8 cellular contexts compared by ENCODE assay signal in genomic region chr2:20446917-20447436, GRCh38. TPM values are rescaled to one million over a fixed set of nuclear protein-coding genes. Genes with fewer than 3 reads are reported as not detected.
A peak's percentile ranks its signal among the peaks of the same experiment; 100 is the strongest.
DNase-seq lines count a peak whose midpoint lies in the region; ATAC-seq and TF ChIP-seq lines count a peak whose summit lies in the region.

RHOB (plus strand) TSS chr2:20447074; CDS start chr2:20447466, 392 bp downstream.

- POLR2A ChIA-PET in PC-3 (lab: Charles Lee; ENCODE audit: unreplicated experiment): interaction anchor here (0.6 to 1.7 kb wide), 23 partner anchors 9 to 395 kb away, joined by 3 to 17 read pairs (median 4); partner anchors contain the start of genes HS1BP3 and LAPTM4A

- H3K36me3 Mint-ChIP-seq in activated T-cell treated with anti-CD3 and anti-CD28 coated beads, Interleukin-2, amount 50 U/mL, for 4 hours (ENCODE audit: insufficient read depth): no peaks in the 10 kb centered on the region

- H3K27ac ChIP-seq in PC-3 (ENCODE audit: low read length): 0 out of 2 replicates have a peak within 1 kb of the TSS, but pooled peaks have one; percentile 8
- H3K27ac ChIP-seq in mucosa of rectum (ENCODE audit: low read depth in 2 of 2, low read length in 2 of 2): peak within 1 kb of the TSS; percentile 96 to 98

- peaks cover 10% of the 10 kb centered on the region for H3K4me1 Mint-ChIP-seq in activated T-cell treated with anti-CD3 and anti-CD28 coated beads, Interleukin-2, amount 50 U/mL, for 4 hours (ENCODE audit: low read depth)

- TF ChIP-seq POLR2A in erythroblast (IDR thresholded peaks at IDR 0.05; ENCODE audit: low read length): peak; percentile 96

- H3K4me2 ChIP-seq in PC-3 (ENCODE audit: low read length): peak within 1 kb of the TSS; percentile 97

- H3K4me1 ChIP-seq in PC-3 (ENCODE audit: insufficient read depth, low read length) (peaks cover 35% of the 10 kb centered on the region), mucosa of rectum (ENCODE audit: control insufficient read depth in 2 of 2, insufficient read depth in 2 of 2, low read length in 2 of 2) (peaks cover 16 to 23% of the 10 kb centered on the region in 2 donors)

- H3K9me2 ChIP-seq in PC-3 (replicated peaks; ENCODE audit: low read length): no peaks in the 10 kb centered on the region

- H4K20me1 ChIP-seq in PC-3 (ENCODE audit: low read length): peaks cover 29% of the 10 kb centered on the region

- ATAC-seq in GM21528 (IDR thresholded peaks at IDR 0.05; ENCODE audit: low FRiP score, unreplicated experiment): peak; percentile 98
- peak; percentile 88 for ATAC-seq in PC-3
- ATAC-seq in activated T-cell treated with anti-CD3 and anti-CD28 coated beads, Interleukin-2, amount 50 U/mL, for 4 hours: peak; percentile 98 to 99

- H3K27me3 ChIP-seq in PC-3 (ENCODE audit: low read length) (no peaks in the 10 kb centered on the region), mucosa of rectum (ENCODE audit: control insufficient read depth in 2 of 2, insufficient read depth in 2 of 2, low read length in 2 of 2) (no peaks in the 10 kb centered on the region)

- H3K9ac ChIP-seq in PC-3 (ENCODE audit: low read length): peak within 1 kb of the TSS; percentile 86
- peak within 1 kb of the TSS; percentile 96 to 100 for H3K9ac ChIP-seq in mucosa of rectum (ENCODE audit: low read depth in 1 of 2, low read length in 2 of 2)

- intact Hi-C loops in PC-3 (cut with micrococcal nuclease): loop anchor here (5.0 kb wide), 1 partner anchor 145 kb away; no protein-coding TSS in a partner anchor

- no peaks in the 10 kb centered on the region for H3K9me3 Mint-ChIP-seq in activated T-cell treated with anti-CD3 and anti-CD28 coated beads, Interleukin-2, amount 50 U/mL, for 4 hours

- H3K79me2 ChIP-seq in PC-3 (ENCODE audit: low read length): peaks cover 29% of the 10 kb centered on the region

- peak within 1 kb of the TSS; percentile 84 for H3K4me3 ChIP-seq in PC-3 (ENCODE audit: low read length)
- H3K4me3 ChIP-seq in mucosa of rectum (ENCODE audit: low read length in 2 of 2): peak within 1 kb of the TSS; percentile 91 to 98

- CTCF ChIA-PET in PC-3 (lab: Charles Lee): interaction anchor here (0.6 to 1.6 kb wide), 7 partner anchors 36 to 204 kb away, joined by 3 to 10 read pairs (median 3); partner anchors contain the start of gene HS1BP3

- no peak for TF ChIP-seq CTCF in PC-3 (conservative IDR thresholded peaks at IDR 0.05; ENCODE audit: low read depth, low read length)

- peak within 1 kb of the TSS; percentile 79 for H3K4me3 Mint-ChIP-seq in activated T-cell treated with anti-CD3 and anti-CD28 coated beads, Interleukin-2, amount 50 U/mL, for 4 hours

- no peaks in the 10 kb centered on the region for H3F3A ChIP-seq in PC-3 (ENCODE audit: low read length, unreplicated experiment)

- H3K36me3 ChIP-seq in PC-3 (ENCODE audit: low read depth, low read length) (no peaks in the 10 kb centered on the region), mucosa of rectum (ENCODE audit: control insufficient read depth in 2 of 2, insufficient read depth in 2 of 2, low read length in 2 of 2) (peaks cover 2 to 5% of the 10 kb centered on the region in 2 donors)

- no TSS peak for BruUV-seq in PC-3 (replicated peaks; lab: Mats Ljungman, UMichigan)

- H3K9me3 ChIP-seq in PC-3 (ENCODE audit: low read length) (no peaks in the 10 kb centered on the region), mucosa of rectum (ENCODE audit: control insufficient read depth in 2 of 2, low read length in 2 of 2) (no peaks in the 10 kb centered on the region)

- DNase-seq in DMS 273 (lab: John Stamatoyannopoulos, UW; ENCODE audit: unreplicated experiment): peak; percentile 99
- peak; percentile 98 for DNase-seq in HuH-7.5 (ENCODE audit: low spot score)
- peak; percentile 99 for DNase-seq in PC-3
- DNase-seq in activated T-cell treated with anti-CD3 and anti-CD28 coated beads, Interleukin-2, amount 50 U/mL, for 4 hours: peak; percentile 82
- DNase-seq in erythroblast (lab: John Stamatoyannopoulos, UW): peak; percentile 92 to 96
- DNase-seq in stimulated activated CD8-positive, alpha-beta memory T cell treated with anti-CD3 and anti-CD28 coated beads, Interleukin-4, amount 100 ng/mL, for 4 hours (ENCODE audit: low read depth in 2 of 2, low spot score in 1 of 2): peak; percentile 64 to 83

- H2AFZ ChIP-seq in PC-3 (ENCODE audit: low read length): peak within 1 kb of the TSS; percentile 72

- peaks cover 23% of the 10 kb centered on the region for H3K27me3 Mint-ChIP-seq in activated T-cell treated with anti-CD3 and anti-CD28 coated beads, Interleukin-2, amount 50 U/mL, for 4 hours (ENCODE audit: low read depth)

RNA-seq across cellular contexts. Expression of gene RHOB, which starts in this region (rescaled TPM):
- total RNA-seq in PC-3 (2014; rRNA removed): 88.5 and 108 TPM in 2 replicates
- 10 to 100 TPM; 14.2 to 14.6 (median 14.2) TPM for total RNA-seq in activated T-cell treated with anti-CD3 and anti-CD28 coated beads, Interleukin-2, amount 50 U/mL, for 4 hours

Comparison
In these comparisons a context has a peak if more than half of its experiments do, and no peak if none do; other contexts are left out.
1. Peak in every context shown above with its lines: DNase-seq, ATAC-seq, H3K4me3 ChIP-seq and H3K27ac ChIP-seq.